In genomic region chr2:235168174-235168979, GRCh38 we compare ENCODE assay signal across 29 cellular contexts.
DNase-seq lines count a peak whose midpoint lies in the region; ATAC-seq, FAIRE-seq and TF ChIP-seq lines count a peak whose summit lies in the region.
"Had no signal": no experiment of that assay in that cellular context is flagged by ENCODE, and none has a peak within 500 bp of the region (broad histone marks: within the 10 kb centered on the region; RNA-seq: fewer than 3 reads in every experiment).

No MANE protein-coding gene starts in this region.

- H3K27me3 ChIP-seq in bronchial epithelial cell (ENCODE audit: control insufficient read depth, insufficient read depth, low read length): no peaks in the 10 kb centered on the region
- H3K27me3 ChIP-seq: esophagus squamous epithelium, gastrocnemius medialis, ovary, SJSA1, tibial nerve had no signal

- H3K4me3 Mint-ChIP-seq in progenitor cell of endocrine pancreas (ENCODE audit: low read depth): no peak overlapping the region
- H3K4me3 Mint-ChIP-seq: activated CD4-positive, alpha-beta memory T cell treated with anti-CD3 and anti-CD28 coated beads for 36 hours; activated T-helper 1 cell treated with anti-CD3 and anti-CD28 coated beads, Interleukin-12 subunit alpha, Interleukin-12 subunit beta, Interleukin-2, Interleukin-4 antibody, amounts not matched to agents 30 ng/mL and 10 ng/mL and 1 ng/mL, durations not matched to agents 14 hours and 24 hours and 36 hours; naive thymus-derived CD8-positive, alpha-beta T cell had no signal

- H3K27me3 Mint-ChIP-seq in progenitor cell of endocrine pancreas: peaks cover 10% of the 10 kb centered on the region

- FAIRE-seq in A549 (lab: Jason Lieb, UNC): no peak
- FAIRE-seq in bronchial epithelial cell (lab: Jason Lieb, UNC): peak; percentile 83
- FAIRE-seq in H54 (lab: Jason Lieb, UNC): no peak

- CTCF ChIA-PET in A549 (lab: Yijun Ruan, JAX): interaction anchor here (0.9 kb wide), 1 partner anchor 10 kb away, joined by 3 read pairs; no protein-coding TSS in a partner anchor

- H3K4me2 ChIP-seq in A549: 0 out of 3 replicates have a peak overlapping the region, but pooled peaks have one; percentile 9

- 0 out of 3 replicates have a peak, but pooled peaks cover 2% of the 10 kb centered on the region for H3K9me3 ChIP-seq in A549
- H3K9me3 ChIP-seq: esophagus squamous epithelium, gastrocnemius medialis, ovary, SJSA1, tibial nerve had no signal

- H3K36me3 ChIP-seq in bronchial epithelial cell (ENCODE audit: control insufficient read depth, insufficient read depth, low read length): no peaks in the 10 kb centered on the region
- H3K36me3 ChIP-seq: esophagus squamous epithelium, gastrocnemius medialis, ovary, SJSA1, tibial nerve had no signal

- no peaks in the 10 kb centered on the region for H3K36me3 Mint-ChIP-seq in progenitor cell of endocrine pancreas (ENCODE audit: insufficient read depth)
- H3K36me3 Mint-ChIP-seq: activated CD4-positive, alpha-beta memory T cell treated with anti-CD3 and anti-CD28 coated beads for 36 hours; naive thymus-derived CD8-positive, alpha-beta T cell had no signal

- H3K4me3 ChIP-seq in A549 (no peak overlapping the region), bronchial epithelial cell (ENCODE audit: low read depth, low read length) (no peak overlapping the region)
- H3K4me3 ChIP-seq: esophagus squamous epithelium, gastrocnemius medialis, ovary, SJSA1, tibial nerve had no signal

- TF ChIP-seq POLR2A in A549 (IDR thresholded peaks at IDR 0.05; ENCODE audit: low read length) (no peak), H54 (IDR thresholded peaks at IDR 0.05; ENCODE audit: low read depth, low read length) (no peak)

- TF ChIP-seq RAD21 in A549 (conservative IDR thresholded peaks at IDR 0.05 in 1 of 2, IDR thresholded peaks at IDR 0.05 in 1 of 2): no peak

- H3K9me3 Mint-ChIP-seq in progenitor cell of endocrine pancreas (ENCODE audit: low read depth): peaks cover 5% of the 10 kb centered on the region
- H3K9me3 Mint-ChIP-seq: activated CD4-positive, alpha-beta memory T cell treated with anti-CD3 and anti-CD28 coated beads for 36 hours had no signal

- TF ChIP-seq EP300 in A549 (IDR thresholded peaks at IDR 0.05): no peak

- peaks cover 43% of the 10 kb centered on the region for H3K4me1 ChIP-seq in A549
- H3K4me1 ChIP-seq: gastrocnemius medialis had no signal

- TF ChIP-seq CTCF in A549 (IDR thresholded peaks at IDR 0.05): no peak
- TF ChIP-seq CTCF in bronchial epithelial cell (IDR thresholded peaks at IDR 0.05; ENCODE audit: insufficient read depth, low read length, severe bottlenecking): no peak
- no peak for TF ChIP-seq CTCF in progenitor cell of endocrine pancreas (IDR thresholded peaks at IDR 0.05; ENCODE audit: unreplicated experiment)

- DNase-seq in A549 (ENCODE audit: low read depth in 1 of 2, low spot score in 1 of 2) (no peak), ELR (ENCODE audit: low read depth) (peak; percentile 16), bronchial epithelial cell (ENCODE audit: low read depth) (no peak), myocyte (ENCODE audit: low read depth) (peak; percentile 6), progenitor cell of endocrine pancreas (ENCODE audit: low spot score, unreplicated experiment) (no peak), CD1c-positive myeloid dendritic cell (ENCODE audit: extremely low spot score) (no peak), H54 (ENCODE audit: insufficient read length, low spot score) (no peak)
- DNase-seq: ACHN; activated CD4-positive, alpha-beta memory T cell treated with anti-CD3 and anti-CD28 coated beads for 36 hours; activated CD8-positive, alpha-beta memory T cell treated with anti-CD3 and anti-CD28 coated beads, Interleukin-2, amount 50 U/mL, for 4 hours; activated naive CD4-positive, alpha-beta T cell treated with anti-CD3 and anti-CD28 coated beads, Interleukin-2, amount 50 U/mL, for 16 hours; anterior cingulate cortex; DND-41; esophagus squamous epithelium; gastrocnemius medialis; hippocampal formation; naive thymus-derived CD8-positive, alpha-beta T cell; NCI-H2171 treated with DMSO at 0.1 percent for 48 hours; NCI-H526; ovary; retina; stimulated activated CD4-positive, alpha-beta T cell treated with anti-CD3 and anti-CD28 coated beads, Interleukin-2, amount 100 ng/mL, for 24 hours; T-helper 1 cell had no signal

- WGBS in A549 (ENCODE audit: missing lambda C conversion rate): 79% methylated on average over 7 of the region's 8 CpGs

- ATAC-seq in A549: 0 out of 6 replicates have a peak, but pooled peaks of 1 of the 2 experiments have one; percentile 5
- ATAC-seq in GM19467 (IDR thresholded peaks at IDR 0.05; ENCODE audit: unreplicated experiment): no peak
- ATAC-seq: activated CD4-positive, CD25-positive, alpha-beta regulatory T cell treated with anti-CD3 and anti-CD28 coated beads, Interleukin-2, amount 50 U/mL, for 24 hours; gastrocnemius medialis; naive thymus-derived CD8-positive, alpha-beta T cell had no signal

- H3K4me1 Mint-ChIP-seq in progenitor cell of endocrine pancreas (ENCODE audit: low read depth): peaks cover 2% of the 10 kb centered on the region
- H3K4me1 Mint-ChIP-seq: naive thymus-derived CD8-positive, alpha-beta T cell had no signal

- H3K27ac Mint-ChIP-seq in progenitor cell of endocrine pancreas: no peak overlapping the region
- H3K27ac Mint-ChIP-seq: activated CD4-positive, alpha-beta memory T cell treated with anti-CD3 and anti-CD28 coated beads for 36 hours; activated T-helper 1 cell treated with anti-CD3 and anti-CD28 coated beads, Interleukin-12 subunit alpha, Interleukin-12 subunit beta, Interleukin-2, Interleukin-4 antibody, amounts not matched to agents 30 ng/mL and 10 ng/mL and 1 ng/mL, durations not matched to agents 14 hours and 24 hours and 36 hours had no signal

- peak overlapping the region; percentile 50 to 93 for H3K27ac ChIP-seq in A549
- H3K27ac ChIP-seq: esophagus squamous epithelium, gastrocnemius medialis, HL-60, ovary, SJSA1, tibial nerve had no signal

- POLR2A ChIA-PET in A549 (lab: Yijun Ruan, JAX): no interaction called here

TF ChIP-seq in A549, 52 proteins besides CTCF, POLR2A, EP300 and RAD21:
- TF ChIP-seq KDM5A (IDR thresholded peaks at IDR 0.05) (no peak), EHMT2 (IDR thresholded peaks at IDR 0.05; ENCODE audit: low read depth) (no peak), CBX2 (IDR thresholded peaks at IDR 0.05; ENCODE audit: borderline replicate concordance, low read depth) (no peak), RFX5 (IDR thresholded peaks at IDR 0.05) (no peak), MAZ (IDR thresholded peaks at IDR 0.05; ENCODE audit: borderline replicate concordance, low read depth, low read length) (no peak), E2F6 (IDR thresholded peaks at IDR 0.05; ENCODE audit: borderline replicate concordance, low read depth) (no peak), PBX3 (IDR thresholded peaks at IDR 0.05) (no peak), NFE2L2 (conservative IDR thresholded peaks at IDR 0.05; ENCODE audit: low read length) (no peak), ESRRA (IDR thresholded peaks at IDR 0.05; ENCODE audit: borderline replicate concordance, low read length) (no peak), RCOR1 (IDR thresholded peaks at IDR 0.05; ENCODE audit: low read depth, low read length) (no peak)

Comparison
In these comparisons a context has a peak if more than half of its experiments do, and no peak if none do; other contexts are left out.
1. DNase-seq: peak in ELR (single experiment) and myocyte (single experiment); none in A549 (0 of 2), bronchial epithelial cell (single experiment), progenitor cell of endocrine pancreas (single experiment), CD1c-positive myeloid dendritic cell (single experiment) and H54 (single experiment).